ENCODE assay signal across 28 cellular contexts in genomic region chr12:3328571-3328970, GRCh38.
"Had no signal": no experiment of that assay in that cellular context is flagged by ENCODE, and none has a peak within 500 bp of the region (broad histone marks: within the 10 kb centered on the region; RNA-seq: fewer than 3 reads in every experiment).

No MANE protein-coding gene starts in this region.

- H3K4me1 Mint-ChIP-seq: naive thymus-derived CD8-positive, alpha-beta T cell; nephron; stimulated activated memory B cell treated with anti-CD40 and anti-IgM and Interleukin-4, amounts not matched to agents 10 μg/mL and 1 μg/mL and 100 μg/mL, for 72 hours; stimulated activated naive CD8-positive, alpha-beta T cell treated with anti-CD3 and anti-CD28 coated beads, Interleukin-15, amount 100 ng/mL, for 72 hours had no signal

- H3K36me3 Mint-ChIP-seq: naive thymus-derived CD8-positive, alpha-beta T cell; stimulated activated memory B cell treated with anti-CD40 and anti-IgM and Interleukin-4, amounts not matched to agents 10 μg/mL and 1 μg/mL and 100 μg/mL, for 72 hours; type B pancreatic cell had no signal

- H3K9me3 ChIP-seq: left lung, lower lobe of right lung, neutrophil, psoas muscle, right lobe of liver, tibial nerve, uterus had no signal

- H3K4me1 ChIP-seq: left lung, lower lobe of right lung, parathyroid adenoma, right lobe of liver, tibial nerve, uterus had no signal

- H3K27me3 Mint-ChIP-seq: stimulated activated naive CD8-positive, alpha-beta T cell treated with anti-CD3 and anti-CD28 coated beads, Interleukin-15, amount 100 ng/mL, for 72 hours had no signal

- H3K27ac Mint-ChIP-seq: nephron; stimulated activated memory B cell treated with anti-CD40 and anti-IgM and Interleukin-4, amounts not matched to agents 10 μg/mL and 1 μg/mL and 100 μg/mL, for 72 hours; stimulated activated naive CD8-positive, alpha-beta T cell treated with anti-CD3 and anti-CD28 coated beads, Interleukin-15, amount 100 ng/mL, for 72 hours; type B pancreatic cell had no signal

- H3K36me3 ChIP-seq: left lung, lower lobe of right lung, neutrophil, right lobe of liver, tibial nerve, uterus had no signal

- H3K9me3 Mint-ChIP-seq: naive thymus-derived CD8-positive, alpha-beta T cell; nephron; neural crest cell; stimulated activated naive CD8-positive, alpha-beta T cell treated with anti-CD3 and anti-CD28 coated beads, Interleukin-15, amount 100 ng/mL, for 72 hours; type B pancreatic cell had no signal

- H3K9ac ChIP-seq: parathyroid adenoma had no signal

- H3K4me3 Mint-ChIP-seq: naive thymus-derived CD8-positive, alpha-beta T cell; nephron; neural crest cell; stimulated activated memory B cell treated with anti-CD40 and anti-IgM and Interleukin-4, amounts not matched to agents 10 μg/mL and 1 μg/mL and 100 μg/mL, for 72 hours; stimulated activated naive CD8-positive, alpha-beta T cell treated with anti-CD3 and anti-CD28 coated beads, Interleukin-15, amount 100 ng/mL, for 72 hours; type B pancreatic cell had no signal

- H3K27ac ChIP-seq: hepatocyte, left lung, lower lobe of right lung, neutrophil, parathyroid adenoma, psoas muscle, right lobe of liver, tibial nerve, uterus had no signal

- H3K4me3 ChIP-seq: hepatocyte, left lung, lower lobe of right lung, psoas muscle, right lobe of liver, smooth muscle cell, tibial nerve, uterus had no signal

- DNase-seq: islet precursor cell; kidney glomerular epithelial cell; left colon; left lung; lower lobe of right lung; mammary epithelial cell; mesenchymal stem cell; naive thymus-derived CD8-positive, alpha-beta T cell; occipital lobe; stimulated activated CD4-positive, alpha-beta T cell treated with anti-CD3 and anti-CD28 coated beads, Interleukin-1b, Interleukin-23, amount 100 ng/mL, for 48 hours; stimulated activated CD4-positive, alpha-beta T cell treated with anti-CD3 and anti-CD28 coated beads, Interleukin-2, amount 100 ng/mL, for 48 hours; stimulated activated CD4-positive, alpha-beta T cell treated with anti-CD3 and anti-CD28 coated beads, Interleukin-4, amount 100 ng/mL, for 4 hours; stimulated activated CD8-positive, alpha-beta memory T cell treated with anti-CD3 and anti-CD28 coated beads, Interleukin-4, amount 100 ng/mL, for 48 hours; stimulated activated naive CD4-positive, alpha-beta T cell treated with Interleukin-2 at 50 U/mL for 16 hours; stimulated activated naive CD8-positive, alpha-beta T cell treated with anti-CD3 and anti-CD28 coated beads, Interleukin-15, amount 100 ng/mL, for 72 hours; substantia nigra; uterus had no signal
